ENCODE assay signal across 9 cellular contexts in the genomic region with DNA sequence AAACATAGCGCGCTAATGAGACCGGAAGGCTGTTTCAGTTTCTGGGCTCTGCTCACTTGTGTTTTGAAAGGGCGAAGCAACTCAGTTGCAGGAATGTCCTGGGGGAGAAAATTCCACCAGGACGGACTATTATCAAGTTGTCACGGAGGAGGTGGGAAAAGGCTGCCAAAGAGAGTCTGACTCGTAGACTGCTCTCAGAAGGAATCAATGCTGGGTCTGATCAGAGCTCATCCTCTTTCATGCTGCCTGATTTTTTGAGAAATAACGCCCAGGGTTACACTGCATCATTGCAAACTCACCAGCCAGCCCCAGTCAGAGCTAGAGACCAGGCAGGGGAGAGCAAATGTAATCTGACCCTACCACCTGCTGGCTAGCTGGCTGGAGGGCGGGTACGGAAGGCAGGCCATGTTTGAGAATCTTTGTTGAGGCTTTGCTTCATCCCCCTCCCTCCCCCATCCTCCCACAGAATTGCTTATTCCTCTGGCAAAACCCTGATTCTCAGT. TPM values are rescaled to one million over a fixed set of nuclear protein-coding genes. Genes with fewer than 3 reads are reported as not detected.
DNase-seq lines count a peak whose midpoint lies in the region; ATAC-seq and TF ChIP-seq lines count a peak whose summit lies in the region.
"Had no signal": no experiment of that assay in that cellular context is flagged by ENCODE, and none has a peak within 500 bp of the region (broad histone marks: within the 10 kb centered on the region; RNA-seq: fewer than 3 reads in every experiment).

No MANE protein-coding gene starts in this region.

- 5 to 15% methylated on average over 4 to 10 of the region's 10 CpGs for WGBS in gastroesophageal sphincter (ENCODE audit: low coverage in 1 of 2), 2 donors

- H3K9me3 Mint-ChIP-seq in progenitor cell of endocrine pancreas (ENCODE audit: low read depth): no peaks in the 10 kb centered on the region
- H3K9me3 Mint-ChIP-seq in activated T-cell treated with anti-CD3 and anti-CD28 coated beads, Interleukin-2, amount 50 U/mL, for 24 hours: no peaks in the 10 kb centered on the region
- H3K9me3 Mint-ChIP-seq: activated naive CD8-positive, alpha-beta T cell treated with anti-CD3 and anti-CD28 coated beads for 36 hours had no signal

- TF ChIP-seq CTCF in gastroesophageal sphincter (IDR thresholded peaks at IDR 0.05) (no peak), progenitor cell of endocrine pancreas (IDR thresholded peaks at IDR 0.05; ENCODE audit: unreplicated experiment) (no peak)

- H3K27me3 ChIP-seq in gastroesophageal sphincter: no peaks in the 10 kb centered on the region

- DNase-seq in H4 (ENCODE audit: low spot score): peak; percentile 18
- peak; percentile 80 for DNase-seq in NCI-H748 (lab: John Stamatoyannopoulos, UW; ENCODE audit: unreplicated experiment)
- DNase-seq in progenitor cell of endocrine pancreas (ENCODE audit: low spot score, unreplicated experiment): peak; percentile 16
- DNase-seq in activated T-cell treated with anti-CD3 and anti-CD28 coated beads, Interleukin-2, amount 50 U/mL, for 24 hours: no peak
- no peak for DNase-seq in stimulated activated CD4-positive, alpha-beta T cell treated with anti-CD3 and anti-CD28 coated beads, Interleukin-1b, Interleukin-23, amount 100 ng/mL, for 48 hours
- DNase-seq in NOMO-1 treated with DMSO at 0.1 percent for 48 hours (lab: John Stamatoyannopoulos, UW; ENCODE audit: unreplicated experiment): no peak
- DNase-seq: activated naive CD8-positive, alpha-beta T cell treated with anti-CD3 and anti-CD28 coated beads for 36 hours had no signal

- H3K36me3 Mint-ChIP-seq in progenitor cell of endocrine pancreas (ENCODE audit: insufficient read depth): no peaks in the 10 kb centered on the region
- H3K36me3 Mint-ChIP-seq in activated T-cell treated with anti-CD3 and anti-CD28 coated beads, Interleukin-2, amount 50 U/mL, for 24 hours (ENCODE audit: low read depth): no peaks in the 10 kb centered on the region
- H3K36me3 Mint-ChIP-seq: activated naive CD8-positive, alpha-beta T cell treated with anti-CD3 and anti-CD28 coated beads for 36 hours had no signal

- no peak for TF ChIP-seq EP300 in gastroesophageal sphincter (IDR thresholded peaks at IDR 0.05)

- peak overlapping the region in 1 of 2 donors; percentile 13 for H3K4me3 ChIP-seq in gastroesophageal sphincter

- no peaks in the 10 kb centered on the region for H3K27me3 Mint-ChIP-seq in progenitor cell of endocrine pancreas
- H3K27me3 Mint-ChIP-seq in activated T-cell treated with anti-CD3 and anti-CD28 coated beads, Interleukin-2, amount 50 U/mL, for 24 hours: no peaks in the 10 kb centered on the region
- H3K27me3 Mint-ChIP-seq: activated naive CD8-positive, alpha-beta T cell treated with anti-CD3 and anti-CD28 coated beads for 36 hours had no signal

- no peaks in the 10 kb centered on the region for H3K9me3 ChIP-seq in gastroesophageal sphincter

- peaks cover 13% of the 10 kb centered on the region for H3K4me1 Mint-ChIP-seq in progenitor cell of endocrine pancreas (ENCODE audit: low read depth)
- no peaks in the 10 kb centered on the region for H3K4me1 Mint-ChIP-seq in activated T-cell treated with anti-CD3 and anti-CD28 coated beads, Interleukin-2, amount 50 U/mL, for 24 hours (ENCODE audit: low read depth)
- H3K4me1 Mint-ChIP-seq: activated naive CD8-positive, alpha-beta T cell treated with anti-CD3 and anti-CD28 coated beads for 36 hours had no signal

- H3K27ac Mint-ChIP-seq in progenitor cell of endocrine pancreas: peak overlapping the region; percentile 94
- no peak overlapping the region for H3K27ac Mint-ChIP-seq in activated T-cell treated with anti-CD3 and anti-CD28 coated beads, Interleukin-2, amount 50 U/mL, for 24 hours
- H3K27ac Mint-ChIP-seq: activated naive CD8-positive, alpha-beta T cell treated with anti-CD3 and anti-CD28 coated beads for 36 hours had no signal

- peak overlapping the region; percentile 38 for H3K4me3 Mint-ChIP-seq in progenitor cell of endocrine pancreas (ENCODE audit: low read depth)
- H3K4me3 Mint-ChIP-seq in activated T-cell treated with anti-CD3 and anti-CD28 coated beads, Interleukin-2, amount 50 U/mL, for 24 hours: no peak overlapping the region
- H3K4me3 Mint-ChIP-seq: activated naive CD8-positive, alpha-beta T cell treated with anti-CD3 and anti-CD28 coated beads for 36 hours had no signal

- TF ChIP-seq POLR2A in gastroesophageal sphincter (IDR thresholded peaks at IDR 0.05): no peak

- ATAC-seq in gastroesophageal sphincter: peak; percentile 57
- no peak for ATAC-seq in GM19035 (IDR thresholded peaks at IDR 0.05; ENCODE audit: unreplicated experiment)

- H3K27ac ChIP-seq in gastroesophageal sphincter: peak overlapping the region in 3 of 4 donors; percentile 51 to 69 (median 59)

- H3K36me3 ChIP-seq in gastroesophageal sphincter: no peaks in the 10 kb centered on the region

- H3K4me1 ChIP-seq in gastroesophageal sphincter: peaks cover 0 to 20% (median 0%) of the 10 kb centered on the region in 3 donors

RNA-seq across cellular contexts. Expression of a gene that starts 36.4 kb away (rescaled TPM):
- 9.0 and 12.5 TPM in 2 replicates for total RNA-seq in H4 (2014; rRNA removed; shearing (Covaris generic))
- 10 to 100 TPM; 21.4 to 53.0 (median 30.5) TPM for total RNA-seq in gastroesophageal sphincter
- 84.8 and 86.7 TPM in 2 replicates for total RNA-seq in progenitor cell of endocrine pancreas

Comparison
In these comparisons a context has a peak if more than half of its experiments do, and no peak if none do; other contexts are left out.
1. DNase-seq: peak in H4 (single experiment), NCI-H748 (single experiment) and progenitor cell of endocrine pancreas (single experiment); none in activated T-cell treated with anti-CD3 and anti-CD28 coated beads, Interleukin-2, amount 50 U/mL, for 24 hours (single experiment), stimulated activated CD4-positive, alpha-beta T cell treated with anti-CD3 and anti-CD28 coated beads, Interleukin-1b, Interleukin-23, amount 100 ng/mL, for 48 hours (single experiment) and NOMO-1 treated with DMSO at 0.1 percent for 48 hours (single experiment).